Comparison of ENCODE assay signal across 16 cellular contexts in genomic region chr3:177683619-177684018, GRCh38.
DNase-seq lines count a peak whose midpoint lies in the region; ATAC-seq and TF ChIP-seq lines count a peak whose summit lies in the region.
"Had no signal": no experiment of that assay in that cellular context is flagged by ENCODE, and none has a peak within 500 bp of the region (broad histone marks: within the 10 kb centered on the region; RNA-seq: fewer than 3 reads in every experiment).

No MANE protein-coding gene starts in this region.

- peak; percentile 69 for ATAC-seq in CD8-positive, alpha-beta T cell
- peak; percentile 88 for ATAC-seq in central memory CD8-positive, alpha-beta T cell (replicated peaks; ENCODE audit: extremely low read depth, poor library complexity, severe bottlenecking)
- ATAC-seq in natural killer cell = peak; percentile 58 to 75 (median 69)
- no peak for ATAC-seq in GM21723 (IDR thresholded peaks at IDR 0.05; ENCODE audit: unreplicated experiment)

- no peaks in the 10 kb centered on the region for H3K9me3 ChIP-seq in CD8-positive, alpha-beta T cell (ENCODE audit: low read length)
- H3K9me3 ChIP-seq in thyroid gland = no peaks in the 10 kb centered on the region

- POLR2A ChIA-PET in CD8-positive, alpha-beta T cell (lab: Charles Lee) = interaction anchor here (0.6 kb wide), 1 partner anchor 79 kb away, joined by 3 read pairs; no protein-coding TSS in a partner anchor

- no peaks in the 10 kb centered on the region for H3K36me3 Mint-ChIP-seq in CD8-positive, alpha-beta T cell
- H3K36me3 Mint-ChIP-seq in central memory CD8-positive, alpha-beta T cell (ENCODE audit: insufficient read depth) = peaks cover 1% of the 10 kb centered on the region
- H3K36me3 Mint-ChIP-seq in natural killer cell = no peaks in the 10 kb centered on the region
- H3K36me3 Mint-ChIP-seq: CD4-positive, CD25-positive, alpha-beta regulatory T cell had no signal

- TF ChIP-seq CTCF in CD8-positive, alpha-beta T cell (IDR thresholded peaks at IDR 0.05) = no peak
- TF ChIP-seq CTCF in natural killer cell (IDR thresholded peaks at IDR 0.05) (no peak), thyroid gland (IDR thresholded peaks at IDR 0.05) (no peak)

- no peak for TF ChIP-seq POLR2A in thyroid gland (IDR thresholded peaks at IDR 0.05)

- H3K27ac ChIP-seq in CD8-positive, alpha-beta T cell (ENCODE audit: low read depth, low read length) = no peak overlapping the region
- H3K27ac ChIP-seq in thyroid gland = no peak overlapping the region
- H3K27ac ChIP-seq: 22Rv1 had no signal

- peaks cover 3% of the 10 kb centered on the region for H3K4me1 ChIP-seq in CD8-positive, alpha-beta T cell (ENCODE audit: insufficient read depth, low read length)
- H3K4me1 ChIP-seq in thyroid gland = peaks cover 16 to 17% of the 10 kb centered on the region in 2 donors

- no peak overlapping the region for H3K4me3 ChIP-seq in CD8-positive, alpha-beta T cell (ENCODE audit: low read depth, low read length)
- H3K4me3 ChIP-seq in thyroid gland (replicated peaks in 1 of 3) = no peak overlapping the region

- no peaks in the 10 kb centered on the region for H3K27me3 ChIP-seq in CD8-positive, alpha-beta T cell (ENCODE audit: insufficient read depth, low read length)
- H3K27me3 ChIP-seq in thyroid gland = no peaks in the 10 kb centered on the region

- WGBS in thyroid gland, 2 donors = 88 to 90% methylated on average over 4 of the region's 4 CpGs

- H3K4me1 Mint-ChIP-seq in CD8-positive, alpha-beta T cell (ENCODE audit: low read depth) = peaks cover 32% of the 10 kb centered on the region
- peaks cover 46% of the 10 kb centered on the region for H3K4me1 Mint-ChIP-seq in central memory CD8-positive, alpha-beta T cell
- H3K4me1 Mint-ChIP-seq in natural killer cell = peaks cover 61 to 62% of the 10 kb centered on the region in 2 donors

- H3K27ac Mint-ChIP-seq in CD8-positive, alpha-beta T cell = peak overlapping the region; percentile 4
- no peak overlapping the region for H3K27ac Mint-ChIP-seq in central memory CD8-positive, alpha-beta T cell (ENCODE audit: low read depth)
- peak overlapping the region; percentile 37 to 82 for H3K27ac Mint-ChIP-seq in natural killer cell
- H3K27ac Mint-ChIP-seq: HFFc6 had no signal

- CTCF ChIA-PET in CD8-positive, alpha-beta T cell (lab: Charles Lee) = interaction anchor here (0.6 kb wide), 1 partner anchor 68 kb away, joined by 3 read pairs; no protein-coding TSS in a partner anchor

- DNase-seq in NCI-H2107 treated with DMSO at 0.1 percent for 48 hours (lab: John Stamatoyannopoulos, UW; ENCODE audit: unreplicated experiment) (peak; percentile 46), NCI-H2107 (lab: John Stamatoyannopoulos, UW) (no peak), natural killer cell (no peak), DMS79 (lab: John Stamatoyannopoulos, UW) (no peak), thyroid gland (no peak)
- no peak for DNase-seq in CD8-positive, alpha-beta T cell
- DNase-seq in central memory CD8-positive, alpha-beta T cell (ENCODE audit: low spot score in 2 of 2) = peak in 1 of 2 donors; percentile 38
- DNase-seq: CD4-positive, CD25-positive, alpha-beta regulatory T cell; COR-L47; DMS153; DND-41; GDM1; HCEC 1CT; HFFc6 had no signal

- H3K9me3 Mint-ChIP-seq in CD8-positive, alpha-beta T cell = no peaks in the 10 kb centered on the region
- no peaks in the 10 kb centered on the region for H3K9me3 Mint-ChIP-seq in central memory CD8-positive, alpha-beta T cell
- H3K9me3 Mint-ChIP-seq in natural killer cell = peaks cover 0 to 3% of the 10 kb centered on the region in 2 donors
- H3K9me3 Mint-ChIP-seq: CD4-positive, CD25-positive, alpha-beta regulatory T cell; HFFc6 had no signal

- no peaks in the 10 kb centered on the region for H3K36me3 ChIP-seq in CD8-positive, alpha-beta T cell (ENCODE audit: insufficient read depth, low read length)
- no peaks in the 10 kb centered on the region for H3K36me3 ChIP-seq in thyroid gland

- H3K4me3 Mint-ChIP-seq in CD8-positive, alpha-beta T cell = peak overlapping the region; percentile 2
- peak overlapping the region; percentile 36 for H3K4me3 Mint-ChIP-seq in central memory CD8-positive, alpha-beta T cell
- H3K4me3 Mint-ChIP-seq in natural killer cell = peak overlapping the region; percentile 67
- H3K4me3 Mint-ChIP-seq: CD4-positive, CD25-positive, alpha-beta regulatory T cell; HFFc6 had no signal

- intact Hi-C loops in CD8-positive, alpha-beta T cell (cut with DNase I, micrococcal nuclease) = loop anchor here in 1 of 2 experiments (5.0 kb wide), 1 partner anchor 486 kb away; the partner anchor contains the start of gene TBL1XR1
- intact Hi-C loops in natural killer cell (cut with micrococcal nuclease) (loop anchor here (2.0 to 10.0 kb wide), 4 partner anchors 36 to 486 kb away; partner anchors contain the start of gene TBL1XR1), thyroid gland (cut with DNase I) (no loop called here)

- H3K27me3 Mint-ChIP-seq in CD8-positive, alpha-beta T cell (ENCODE audit: low read depth) = no peaks in the 10 kb centered on the region
- no peaks in the 10 kb centered on the region for H3K27me3 Mint-ChIP-seq in central memory CD8-positive, alpha-beta T cell
- H3K27me3 Mint-ChIP-seq in natural killer cell (ENCODE audit: low read depth in 2 of 2) = peaks cover 0 to 1% of the 10 kb centered on the region in 2 donors
- H3K27me3 Mint-ChIP-seq: CD4-positive, CD25-positive, alpha-beta regulatory T cell had no signal

Comparison
In these comparisons a context has a peak if more than half of its experiments do, and no peak if none do; other contexts are left out.
1. H3K4me3 Mint-ChIP-seq: peak in every context shown above with its lines; median percentile 67 in natural killer cell; 36 in central memory CD8-positive, alpha-beta T cell; 2 in CD8-positive, alpha-beta T cell.